Comparison of ENCODE assay signal across 8 cellular contexts in genomic region chr21:33801424-33802405, GRCh38.
DNase-seq lines count a peak whose midpoint lies in the region; ATAC-seq, FAIRE-seq and TF ChIP-seq lines count a peak whose summit lies in the region.

No MANE protein-coding gene starts in this region.

- peaks cover 0 to 15% of the 10 kb centered on the region in 2 donors for H3K36me3 ChIP-seq in small intestine (ENCODE audit: control insufficient read depth in 2 of 2, insufficient read depth in 2 of 2, low read length in 2 of 2)

- no peaks in the 10 kb centered on the region for H3K9me3 Mint-ChIP-seq in HFFc6
- H3K9me3 Mint-ChIP-seq in endothelial cell (ENCODE audit: unreplicated experiment) = no peaks in the 10 kb centered on the region

- H3K27ac Mint-ChIP-seq in HFFc6 (peak overlapping the region; percentile 70), endothelial cell (ENCODE audit: unreplicated experiment) (no peak overlapping the region)

- no peak overlapping the region for H3K4me3 ChIP-seq in small intestine (ENCODE audit: low read depth in 1 of 2, low read length in 2 of 2)

- DNase-seq in HFFc6 = peak; percentile 81
- peak; percentile 78 to 90 for DNase-seq in NCI-H446 (lab: John Stamatoyannopoulos, UW)
- DNase-seq in endothelial cell (ENCODE audit: low spot score) = no peak
- peak; percentile 5 for DNase-seq in small intestine
- no peak for DNase-seq in foreskin melanocyte
- DNase-seq in MV-4-11 (lab: John Stamatoyannopoulos, UW) = no peak

- WGBS in small intestine, 3 donors = 76 to 85% (median 84%) methylated on average over 8 of the region's 8 CpGs

- no peaks in the 10 kb centered on the region for H3K4me1 ChIP-seq in small intestine (ENCODE audit: control insufficient read depth in 2 of 2, insufficient read depth in 1 of 2, low read depth in 1 of 2, low read length in 1 of 2)

- no peak for FAIRE-seq in small intestine (lab: Jason Lieb, UNC)

- no peak overlapping the region for H3K4me3 Mint-ChIP-seq in HFFc6
- H3K4me3 Mint-ChIP-seq in endothelial cell (ENCODE audit: unreplicated experiment) = peak overlapping the region; percentile 7

- TF ChIP-seq CTCF in HFFc6 (IDR thresholded peaks at IDR 0.05) (no peak), endothelial cell (IDR thresholded peaks at IDR 0.05; ENCODE audit: unreplicated experiment) (no peak)

- ATAC-seq in GM21717 (IDR thresholded peaks at IDR 0.05; ENCODE audit: unreplicated experiment) (no peak), GM21390 (IDR thresholded peaks at IDR 0.05; ENCODE audit: unreplicated experiment) (no peak)

- H3K4me1 Mint-ChIP-seq in HFFc6 (ENCODE audit: low read depth) (peaks cover 18% of the 10 kb centered on the region), endothelial cell (ENCODE audit: unreplicated experiment) (no peaks in the 10 kb centered on the region)

- no peak overlapping the region for H3K27ac ChIP-seq in small intestine (ENCODE audit: low read depth in 1 of 2, low read length in 1 of 2)

- peaks cover 25% of the 10 kb centered on the region for H3K36me3 Mint-ChIP-seq in HFFc6 (ENCODE audit: low read depth)
- H3K36me3 Mint-ChIP-seq in endothelial cell (ENCODE audit: low read depth, unreplicated experiment) = peaks cover 21% of the 10 kb centered on the region

- H3K27me3 ChIP-seq in small intestine (ENCODE audit: control insufficient read depth in 2 of 2, insufficient read depth in 2 of 2, low read length in 2 of 2) = no peaks in the 10 kb centered on the region

- H3K9me3 ChIP-seq in small intestine (ENCODE audit: control insufficient read depth, low read depth) = no peaks in the 10 kb centered on the region

- H3K27me3 Mint-ChIP-seq in HFFc6 (ENCODE audit: insufficient read depth) (no peaks in the 10 kb centered on the region; the same call in 1 of the 2 replicates), endothelial cell (ENCODE audit: unreplicated experiment) (peaks cover 2% of the 10 kb centered on the region)

Comparison
In these comparisons a context has a peak if more than half of its experiments do, and no peak if none do; other contexts are left out.
1. DNase-seq: peak in HFFc6 (single experiment), NCI-H446 (2 of 2) and small intestine (single experiment); none in endothelial cell (single experiment), foreskin melanocyte (single experiment) and MV-4-11 (single experiment).